Comparison of ENCODE assay signal across 27 cellular contexts in genomic region chrX:24495700-24496099, GRCh38. TPM values are rescaled to one million over a fixed set of nuclear protein-coding genes. Genes with fewer than 3 reads are reported as not detected.
DNase-seq lines count a peak whose midpoint lies in the region; ATAC-seq and TF ChIP-seq lines count a peak whose summit lies in the region.
"Had no signal": no experiment of that assay in that cellular context is flagged by ENCODE, and none has a peak within 500 bp of the region (broad histone marks: within the 10 kb centered on the region; RNA-seq: fewer than 3 reads in every experiment).

No MANE protein-coding gene starts in this region.

- TF ChIP-seq EP300 in esophagus muscularis mucosa (IDR thresholded peaks at IDR 0.05), result no peak

- H3K4me2 ChIP-seq in DND-41 (ENCODE audit: insufficient read depth, low read length), result no peak overlapping the region
- H3K4me2 ChIP-seq: BLaER1, KMS-11 had no signal

- H3K27ac ChIP-seq in 22Rv1 (peak overlapping the region; percentile 81), DND-41 (ENCODE audit: low read length) (peak overlapping the region; percentile 63; the same call in 1 of the 2 replicates), esophagus muscularis mucosa (replicated peaks in 1 of 4) (peak overlapping the region; percentile 50 to 72 (median 58)), prostate gland (peak overlapping the region; percentile 58 to 63)
- H3K27ac ChIP-seq: BLaER1, epithelial cell of prostate, KMS-11, neural progenitor cell, testis had no signal

- H3K27me3 ChIP-seq in DND-41 (ENCODE audit: insufficient read depth, low read length, poor library complexity) (no peaks in the 10 kb centered on the region), esophagus muscularis mucosa (no peaks in the 10 kb centered on the region), prostate gland (replicated peaks; ENCODE audit: insufficient read depth) (no peaks in the 10 kb centered on the region), MG63 (no peaks in the 10 kb centered on the region)
- H3K27me3 ChIP-seq: BLaER1, neural progenitor cell, testis had no signal

- TF ChIP-seq POLR2A in esophagus muscularis mucosa (IDR thresholded peaks at IDR 0.05; ENCODE audit: low read depth) (no peak), prostate gland (IDR thresholded peaks at IDR 0.05) (no peak)

- H3K36me3 ChIP-seq in DND-41 (ENCODE audit: insufficient read depth, low read length) (peaks cover 10% of the 10 kb centered on the region), esophagus muscularis mucosa (no peaks in the 10 kb centered on the region), prostate gland (no peaks in the 10 kb centered on the region), MG63 (no peaks in the 10 kb centered on the region)
- H3K36me3 ChIP-seq: HAP-1, lower lobe of right lung had no signal

- H2AFZ ChIP-seq in DND-41 (ENCODE audit: low read depth, low read length), result no peak overlapping the region
- H2AFZ ChIP-seq: neural progenitor cell had no signal

- DNase-seq in DND-41, result no peak
- no peak for DNase-seq in esophagus muscularis mucosa (ENCODE audit: extremely low spot score)
- no peak for DNase-seq in prostate gland (ENCODE audit: low spot score)
- DNase-seq in MG63, result no peak
- no peak for DNase-seq in foreskin melanocyte
- DNase-seq: activated CD4-positive, alpha-beta T cell treated with anti-CD3 and anti-CD28 coated beads for 4 hours; activated T-cell treated with anti-CD3 and anti-CD28 coated beads, Interleukin-2, amount 50 U/mL, for 1 hour; effector CD8-positive, alpha-beta T cell; head of caudate nucleus; kidney; lower lobe of right lung; MV-4-11; NCI-H1436 treated with DMSO at 0.1 percent for 48 hours; NCI-H2107; stimulated activated CD4-positive, alpha-beta T cell treated with anti-CD3 and anti-CD28 coated beads, Interleukin-15, amount 100 ng/mL, for 24 hours; stimulated activated naive CD4-positive, alpha-beta T cell; T-helper 2 cell; testis had no signal

- no peak overlapping the region for H3K9ac ChIP-seq in DND-41 (ENCODE audit: low read depth, low read length)
- H3K9ac ChIP-seq: BLaER1, KMS-11, neural progenitor cell had no signal

- TF ChIP-seq CTCF in 22Rv1 (IDR thresholded peaks at IDR 0.05) (no peak), DND-41 (IDR thresholded peaks at IDR 0.05; ENCODE audit: borderline replicate concordance, extremely low read depth, low read length, poor library complexity, severe bottlenecking) (no peak), esophagus muscularis mucosa (IDR thresholded peaks at IDR 0.05) (no peak), prostate gland (IDR thresholded peaks at IDR 0.05) (no peak)

- H3K4me1 ChIP-seq in DND-41 (ENCODE audit: insufficient read depth, low read length) (peaks cover 28% of the 10 kb centered on the region), esophagus muscularis mucosa (peaks cover 3 to 28% (median 24%) of the 10 kb centered on the region in 4 donors), prostate gland (replicated peaks) (no peaks in the 10 kb centered on the region)
- H3K4me1 ChIP-seq: BLaER1 had no signal

- no peaks in the 10 kb centered on the region for H4K20me1 ChIP-seq in DND-41 (ENCODE audit: insufficient read depth, low read length)

- H3K79me2 ChIP-seq in DND-41 (ENCODE audit: insufficient read depth, low read length), result 0 out of 2 replicates have a peak, but pooled peaks cover 11% of the 10 kb centered on the region

- no peak for ATAC-seq in DND-41 (ENCODE audit: insufficient read depth, low read depth)
- no peak for ATAC-seq in HG02981 (IDR thresholded peaks at IDR 0.05; ENCODE audit: unreplicated experiment)
- ATAC-seq: lower lobe of right lung, sciatic nerve, SK-N-SH treated with all-trans-retinoic acid at 6 μM for 48 hours had no signal

- no peaks in the 10 kb centered on the region for H3K9me3 ChIP-seq in DND-41 (ENCODE audit: insufficient read depth, low read length, severe bottlenecking)
- no peaks in the 10 kb centered on the region for H3K9me3 ChIP-seq in esophagus muscularis mucosa
- H3K9me3 ChIP-seq in prostate gland, result no peaks in the 10 kb centered on the region
- no peaks in the 10 kb centered on the region for H3K9me3 ChIP-seq in MG63
- H3K9me3 ChIP-seq: BLaER1, HAP-1, lower lobe of right lung, testis had no signal

- intact Hi-C loops in esophagus muscularis mucosa (cut with DNase I), result loop anchor here (10.0 kb wide), 1 partner anchor 241 kb away; no protein-coding TSS in a partner anchor
- intact Hi-C loops in prostate gland (cut with DNase I), result loop anchor here (10.0 kb wide), 1 partner anchor 241 kb away; no protein-coding TSS in a partner anchor

- no peak overlapping the region for H3K4me3 ChIP-seq in DND-41 (ENCODE audit: low read depth in 1 of 2, low read length in 2 of 2)
- H3K4me3 ChIP-seq in esophagus muscularis mucosa, result no peak overlapping the region
- no peak overlapping the region for H3K4me3 ChIP-seq in prostate gland
- H3K4me3 ChIP-seq in MG63, result no peak overlapping the region
- H3K4me3 ChIP-seq: BLaER1, HAP-1, lower lobe of right lung, neural progenitor cell, testis had no signal

- 68% methylated on average over 5 of the region's 6 CpGs for WGBS in esophagus muscularis mucosa
- WGBS in prostate gland, result 56% methylated on average over 6 of the region's 6 CpGs

RNA-seq across cellular contexts. Expression of gene PDK3, which starts 30.6 kb away (rescaled TPM):
- 10 to 100 TPM; 38.4 to 63.4 (median 53.4) TPM for total RNA-seq in esophagus muscularis mucosa
- 10 to 100 TPM; 41.6 to 54.3 TPM for total RNA-seq in prostate gland
- 3.1 and 3.8 TPM in 2 replicates for total RNA-seq in MG63 (2014; rRNA removed; shearing (Covaris generic); ENCODE audit: low replicate concordance)
